ENCODE assay signal across 8 cellular contexts in the genomic region with DNA sequence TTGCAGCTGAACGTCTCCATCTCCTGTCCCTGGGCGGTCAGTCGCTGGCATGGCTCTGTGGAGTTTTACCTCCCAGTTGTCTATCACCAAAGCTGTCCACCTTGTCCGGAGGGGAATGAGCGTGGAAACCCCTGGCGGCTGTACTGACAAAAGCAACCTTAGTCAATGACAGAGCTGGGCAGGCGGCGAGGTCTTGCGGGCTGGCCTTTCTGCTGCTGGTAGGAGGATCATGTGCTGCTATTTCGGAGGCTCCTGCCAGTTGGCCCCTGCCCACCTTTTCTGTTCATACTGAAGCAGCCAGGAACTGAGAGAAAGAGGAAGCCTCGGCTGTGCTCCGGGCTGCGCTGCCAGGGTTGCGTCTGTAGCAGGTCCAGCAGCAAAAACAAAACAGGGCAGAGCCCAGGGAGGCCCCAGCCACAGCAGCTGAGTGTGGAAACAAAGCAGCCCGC. TPM values are rescaled to one million over a fixed set of nuclear protein-coding genes. Genes with fewer than 3 reads are reported as not detected.
DNase-seq lines count a peak whose midpoint lies in the region; ATAC-seq, FAIRE-seq and TF ChIP-seq lines count a peak whose summit lies in the region.

No MANE protein-coding gene starts in this region.

- peak; percentile 24 for ATAC-seq in Panc1
- ATAC-seq in HG03442 (IDR thresholded peaks at IDR 0.05; ENCODE audit: unreplicated experiment) = no peak

- intact Hi-C loops in Panc1 (cut with micrococcal nuclease; ENCODE audit: unreplicated experiment) = loop anchor here (5.0 kb wide), 1 partner anchor 575 kb away; no protein-coding TSS in a partner anchor

- POLR2A ChIA-PET in Panc1 (lab: Charles Lee) = no interaction called here

- H3K23ac ChIP-seq in neuronal stem cell (ENCODE audit: low read depth, low read length, poor library complexity) = no peak overlapping the region

- no peak overlapping the region for H3K4me2 ChIP-seq in neuronal stem cell (ENCODE audit: insufficient read depth, low read length, poor library complexity, severe bottlenecking)

- peak overlapping the region; percentile 85 for H3K18ac ChIP-seq in neuronal stem cell (ENCODE audit: low read length)

- peak overlapping the region; percentile 20 for H2AK5ac ChIP-seq in neuronal stem cell (ENCODE audit: low read depth, low read length)

- no peaks in the 10 kb centered on the region for H3K79me1 ChIP-seq in neuronal stem cell (ENCODE audit: low read depth, low read length)

- H2BK5ac ChIP-seq in neuronal stem cell (ENCODE audit: low read length) = no peak overlapping the region

- in situ Hi-C loops in Panc1 (cut with HindIII; ENCODE audit: low pct_unique_long_range_greater_than_20kb, low sequenced_read_pairs) = no loop called here

- H3K36me3 ChIP-seq in Panc1 (ENCODE audit: control insufficient read depth, insufficient read depth, low read length) = no peaks in the 10 kb centered on the region; the same call in 1 of the 2 replicates
- H3K36me3 ChIP-seq in neuronal stem cell (replicated peaks in 1 of 2; ENCODE audit: control insufficient read depth in 2 of 2, insufficient read depth in 2 of 2, low read length in 2 of 2) = peaks cover 2 to 46% of the 10 kb centered on the region in 2 donors

- no CpG with 5 or more reads among the region's 15 CpGs for WGBS in neuronal stem cell (ENCODE audit: extremely low coverage in 2 of 2, insufficient read length in 2 of 2, insufficient replicate concordance in 1 of 2), 2 donors

- TF ChIP-seq CTCF in Panc1 (IDR thresholded peaks at IDR 0.05) (no peak), fibroblast of the aortic adventitia (IDR thresholded peaks at IDR 0.05; ENCODE audit: insufficient read depth, low read length) (peak; percentile 49), D721Med (IDR thresholded peaks at IDR 0.05; ENCODE audit: insufficient read depth, missing control alignments) (no peak)

- H2BK15ac ChIP-seq in neuronal stem cell (ENCODE audit: low read length) = no peak overlapping the region

- H2BK120ac ChIP-seq in neuronal stem cell (ENCODE audit: low read depth, low read length) = no peak overlapping the region

- no peak overlapping the region for H3K14ac ChIP-seq in neuronal stem cell (ENCODE audit: low read length)

- BruUV-seq in Panc1 (replicated peaks; lab: Mats Ljungman, UMichigan) = no TSS peak

- H2BK12ac ChIP-seq in neuronal stem cell (ENCODE audit: low read length) = no peak overlapping the region

- no peak overlapping the region for H4K91ac ChIP-seq in neuronal stem cell (ENCODE audit: low read depth, low read length, poor library complexity)

- no peak for FAIRE-seq in D721Med (lab: Jason Lieb, UNC)

- H3K4me3 ChIP-seq in Panc1 (ENCODE audit: low read depth in 2 of 2, low read length in 2 of 2) (no peak overlapping the region; a peak in 1 of 4 replicates), fibroblast of the aortic adventitia (ENCODE audit: low read depth, low read length) (peak overlapping the region; percentile 62), neuronal stem cell (ENCODE audit: low read length in 2 of 2) (no peak overlapping the region)

- H3K27ac ChIP-seq in Panc1 (ENCODE audit: low read length) (peak overlapping the region; percentile 98), neuronal stem cell (replicated peaks; ENCODE audit: low read length) (peak overlapping the region; percentile 52)

- DNase-seq in DMS53 (lab: John Stamatoyannopoulos, UW) (peak; percentile 74), Panc1 (ENCODE audit: low read depth, low spot score) (no peak), fibroblast of the aortic adventitia (ENCODE audit: low read depth) (peak; percentile 96), neuronal stem cell (ENCODE audit: low spot score) (no peak), NCI-H2227 (lab: John Stamatoyannopoulos, UW; ENCODE audit: unreplicated experiment) (no peak), D721Med (ENCODE audit: insufficient read length, low spot score) (no peak)
- DNase-seq in NK-92 treated with Interleukin-12 subunit alpha and Interleukin-12 subunit beta, amount 100 ng/mL, for 24 hours (lab: John Stamatoyannopoulos, UW) = no peak

- no peak overlapping the region for H3K4ac ChIP-seq in neuronal stem cell (ENCODE audit: low read length)

- CTCF ChIA-PET in Panc1 (lab: Charles Lee) = no interaction called here

- H3K9me3 ChIP-seq in Panc1 (ENCODE audit: control insufficient read depth, insufficient read depth, low read depth, low read length) (no peaks in the 10 kb centered on the region), neuronal stem cell (replicated peaks in 1 of 2; ENCODE audit: control insufficient read depth in 2 of 2, insufficient read depth in 1 of 2, low read depth in 1 of 2, low read length in 2 of 2) (no peaks in the 10 kb centered on the region)

- no peak overlapping the region for H3K9ac ChIP-seq in neuronal stem cell (ENCODE audit: low read depth, low read length, poor library complexity)

- H3K27me3 ChIP-seq in Panc1 (ENCODE audit: control insufficient read depth, insufficient read depth, low read length) (no peaks in the 10 kb centered on the region), neuronal stem cell (ENCODE audit: control insufficient read depth in 3 of 3, insufficient read depth in 3 of 3, low read depth in 1 of 3, low read length in 3 of 3) (no peaks in the 10 kb centered on the region)

- no peak overlapping the region for H2AFZ ChIP-seq in neuronal stem cell (ENCODE audit: low read length)

- peaks cover 89% of the 10 kb centered on the region for H3K4me1 ChIP-seq in Panc1 (ENCODE audit: control insufficient read depth, insufficient read depth, low read length)
- H3K4me1 ChIP-seq in neuronal stem cell (ENCODE audit: control insufficient read depth in 2 of 2, insufficient read depth in 1 of 2, low read depth in 1 of 2, low read length in 2 of 2) = peaks cover 10 to 18% of the 10 kb centered on the region in 2 donors

- H4K8ac ChIP-seq in neuronal stem cell (ENCODE audit: low read depth, low read length) = no peak overlapping the region

RNA-seq across cellular contexts. Expression of a gene that starts 57.7 kb away (rescaled TPM):
- 61.4 TPM for total RNA-seq in Panc1 (2021; ENCODE audit: unreplicated experiment)
- 66.2 TPM for polyA plus RNA-seq in Panc1 (2012; ENCODE audit: insufficient read length)
- 26.7 and 72.9 TPM in 2 replicates for total RNA-seq in fibroblast of the aortic adventitia (ENCODE audit: low replicate concordance)
- 240 TPM for polyA plus RNA-seq in neuronal stem cell (2013, experiment 1 of 2)
- 242 TPM for polyA plus RNA-seq in neuronal stem cell (2013, experiment 2 of 2)

Comparison
In these comparisons a context has a peak if more than half of its experiments do, and no peak if none do; other contexts are left out.
1. DNase-seq: peak in DMS53 (single experiment) and fibroblast of the aortic adventitia (single experiment); none in Panc1 (single experiment), neuronal stem cell (single experiment), NCI-H2227 (single experiment), D721Med (single experiment) and NK-92 treated with Interleukin-12 subunit alpha and Interleukin-12 subunit beta, amount 100 ng/mL, for 24 hours (single experiment).